Comparison of ENCODE assay signal across 21 cellular contexts in genomic region chr5:180575571-180575970, GRCh38. TPM values are rescaled to one million over a fixed set of nuclear protein-coding genes. Genes with fewer than 3 reads are reported as not detected.
"Had no signal": no experiment of that assay in that cellular context is flagged by ENCODE, and none has a peak within 500 bp of the region (broad histone marks: within the 10 kb centered on the region; RNA-seq: fewer than 3 reads in every experiment).

No MANE protein-coding gene starts in this region.

- H3K4me3 Mint-ChIP-seq: neural progenitor cell had no signal

- H3K9me3 Mint-ChIP-seq: activated naive CD4-positive, alpha-beta T cell treated with anti-CD3 and anti-CD28 coated beads, Interleukin-2, amount 50 U/mL, for 72 hours; naive thymus-derived CD4-positive, alpha-beta T cell; neural progenitor cell had no signal

- DNase-seq: activated CD4-positive, alpha-beta T cell treated with anti-CD3 and anti-CD28 coated beads, Interleukin-2, amount 50 U/mL, for 4 hours; activated effector memory CD4-positive, alpha-beta T cell treated with anti-CD3 and anti-CD28 coated beads, Interleukin-2, amount 50 U/mL, for 16 hours; anterior cingulate cortex; heart right ventricle; mesendoderm; naive thymus-derived CD4-positive, alpha-beta T cell; psoas muscle; right cardiac atrium; stimulated activated CD4-positive, alpha-beta T cell treated with anti-CD3 and anti-CD28 coated beads, Interleukin-2, amount 100 ng/mL, for 24 hours; stimulated activated naive CD4-positive, alpha-beta T cell treated with Interleukin-2 at 50 U/mL for 16 hours; substantia nigra; T-helper 1 cell; T1000 had no signal

- H3K4me1 Mint-ChIP-seq: neural progenitor cell had no signal

- ATAC-seq: heart right ventricle; naive thymus-derived CD4-positive, alpha-beta T cell; psoas muscle; right cardiac atrium; SK-N-SH treated with all-trans-retinoic acid at 6 μM for 48 hours had no signal

- H3K27me3 Mint-ChIP-seq: naive thymus-derived CD4-positive, alpha-beta T cell had no signal

- H3K27ac Mint-ChIP-seq: naive thymus-derived CD4-positive, alpha-beta T cell; neural progenitor cell had no signal

- FAIRE-seq: urothelium cell line had no signal

RNA-seq across cellular contexts. Expression of gene SCGB3A1, which starts 15.7 kb away (rescaled TPM):
- total RNA-seq: activated naive CD4-positive, alpha-beta T cell treated with anti-CD3 and anti-CD28 coated beads, Interleukin-2, amount 50 U/mL, for 72 hours; epithelial cell of proximal tubule; liver; osteocyte; right cardiac atrium; tibial nerve had no signal
